Comparison of ENCODE assay signal across 26 cellular contexts in the genomic region with DNA sequence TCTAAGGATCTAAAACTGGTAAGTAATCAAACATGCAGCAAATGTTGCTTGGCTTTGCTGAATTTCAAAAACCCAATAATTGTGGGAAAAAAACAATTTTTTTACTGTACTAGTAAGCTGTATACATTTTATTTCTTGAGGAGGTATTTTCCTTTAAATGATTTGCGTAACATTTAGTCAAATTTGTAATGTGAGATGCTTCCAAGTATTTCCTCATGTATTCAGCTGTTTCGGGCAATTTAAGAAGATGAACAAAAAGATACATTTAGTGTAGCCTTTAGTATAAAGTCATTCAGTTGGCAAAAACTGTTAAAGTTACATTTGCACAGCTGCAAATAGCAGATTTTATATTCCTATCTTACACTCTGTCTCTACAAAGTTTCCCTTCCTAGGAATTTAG.
"Had no signal": no experiment of that assay in that cellular context is flagged by ENCODE, and none has a peak within 500 bp of the region (broad histone marks: within the 10 kb centered on the region; RNA-seq: fewer than 3 reads in every experiment).

No MANE protein-coding gene starts in this region.

- H3K27me3 ChIP-seq: brain microvascular endothelial cell, dorsolateral prefrontal cortex, esophagus muscularis mucosa, foreskin keratinocyte, gastroesophageal sphincter, heart right ventricle had no signal

- H3K9me3 ChIP-seq: esophagus muscularis mucosa, gastroesophageal sphincter, heart right ventricle had no signal

- DNase-seq: activated CD4-positive, alpha-beta memory T cell treated with anti-CD3 and anti-CD28 coated beads, Interleukin-2, amount 10 ng/mL, durations not matched to agents 7 days and 5 days; activated CD4-positive, alpha-beta T cell treated with anti-CD3 and anti-CD28 coated beads for 1 hour; activated CD4-positive, alpha-beta T cell treated with anti-CD3 and anti-CD28 coated beads for 4 hours; activated CD4-positive, alpha-beta T cell treated with anti-CD3 and anti-CD28 coated beads, Interleukin-2, amount 10 ng/mL, durations not matched to agents 7 days and 5 days; activated CD4-positive, alpha-beta T cell treated with anti-CD3 and anti-CD28 coated beads, Interleukin-2, amount 50 U/mL, for 4 hours; activated CD8-positive, alpha-beta memory T cell treated with anti-CD3 and anti-CD28 coated beads, Interleukin-2, amount 50 U/mL, for 48 hours; activated gamma-delta T cell; activated naive CD4-positive, alpha-beta T cell; activated naive CD4-positive, alpha-beta T cell treated with anti-CD3 and anti-CD28 coated beads, Interleukin-2, amount 10 ng/mL, durations not matched to agents 7 days and 5 days; activated naive CD8-positive, alpha-beta T cell treated with anti-CD3 and anti-CD28 coated beads, Interleukin-2, amount 10 ng/mL, durations not matched to agents 7 days and 5 days; activated T-cell treated with anti-CD3 and anti-CD28 coated beads for 4 hours; activated T-cell treated with anti-CD3 and anti-CD28 coated beads, Interleukin-2, amount 50 U/mL, for 24 hours; activated T-cell treated with anti-CD3 and anti-CD28 coated beads, Interleukin-2, amount 50 U/mL, for 72 hours; amniotic stem cell; anterior cingulate cortex; brain microvascular endothelial cell; dorsolateral prefrontal cortex; effector memory CD8-positive, alpha-beta T cell; erythroblast; foreskin keratinocyte; heart right ventricle; T-helper 2 cell had no signal

- H3K4me3 ChIP-seq: coronary artery, dorsolateral prefrontal cortex, esophagus muscularis mucosa, gastroesophageal sphincter, heart right ventricle had no signal

- H3K36me3 ChIP-seq: brain microvascular endothelial cell, esophagus muscularis mucosa, gastroesophageal sphincter, heart right ventricle had no signal

- H3K27ac ChIP-seq: brain microvascular endothelial cell, coronary artery, dorsolateral prefrontal cortex, esophagus muscularis mucosa, foreskin keratinocyte, gastroesophageal sphincter, heart right ventricle had no signal

- H3K4me1 ChIP-seq: esophagus muscularis mucosa, foreskin keratinocyte, gastroesophageal sphincter, heart right ventricle had no signal

- ATAC-seq: activated naive CD4-positive, alpha-beta T cell treated with anti-CD3 and anti-CD28 coated beads, Interleukin-2, amount 50 U/mL, for 72 hours; activated T-cell treated with anti-CD3 and anti-CD28 coated beads, Interleukin-2, amount 50 U/mL, for 72 hours; effector memory CD8-positive, alpha-beta T cell; foreskin keratinocyte; gastroesophageal sphincter; heart right ventricle had no signal
